Comparison of ENCODE assay signal across 8 cellular contexts in the genomic region with DNA sequence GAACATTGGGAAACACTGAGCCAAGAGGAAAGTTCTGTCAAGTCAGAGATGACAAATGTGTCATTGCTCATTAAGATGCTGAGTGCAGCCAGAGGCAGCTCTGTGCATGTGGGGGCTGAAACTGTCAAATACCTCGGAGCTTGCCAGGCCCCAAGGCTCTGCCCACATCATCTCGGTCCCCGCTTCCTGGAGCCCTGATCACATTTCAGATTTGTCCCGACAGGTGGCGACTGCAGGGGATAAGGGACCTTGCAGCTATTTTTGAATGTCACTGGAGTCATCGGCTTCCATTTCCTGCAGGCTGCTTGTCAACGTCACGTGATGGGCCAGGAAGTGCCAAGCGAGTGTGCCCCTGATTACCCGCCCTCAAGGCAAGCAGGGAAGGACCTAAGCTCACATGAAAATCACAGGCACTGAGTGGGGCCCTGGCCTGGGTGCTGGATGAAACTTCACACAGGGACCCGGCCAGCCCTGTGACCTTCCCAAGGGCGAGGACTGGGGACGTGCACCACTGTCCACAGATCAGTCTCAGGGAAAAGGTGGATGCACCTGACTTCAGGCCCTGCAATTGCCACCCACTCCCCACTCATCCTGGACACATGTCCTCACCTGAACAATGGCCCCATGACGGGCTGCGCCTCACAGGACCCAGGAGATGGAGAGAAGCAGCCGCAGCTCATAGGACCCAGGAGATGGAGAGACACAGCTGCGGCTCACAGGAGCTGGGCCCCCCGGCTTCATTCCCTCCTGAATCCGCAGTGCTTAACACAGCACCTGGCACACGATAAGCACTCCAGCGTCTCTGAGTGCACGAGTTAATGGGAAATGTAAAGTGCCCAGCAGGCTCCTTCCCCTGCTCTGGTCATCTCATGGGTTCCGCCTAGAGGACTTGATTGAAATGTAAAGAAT.
A peak's percentile ranks its signal among the peaks of the same experiment; 100 is the strongest.
DNase-seq lines count a peak whose midpoint lies in the region; ATAC-seq and TF ChIP-seq lines count a peak whose summit lies in the region.

No MANE protein-coding gene starts in this region.

- H3K9me3 ChIP-seq in gastrocnemius medialis, result no peaks in the 10 kb centered on the region

- no peak overlapping the region for H3K4me3 Mint-ChIP-seq in dendritic cell treated with granulocyte-macrophage colony-stimulating factor and Interleukin-4, amounts not matched to agents 40 ng/mL and 50 ng/mL, for 4 days

- peak; percentile 38 for DNase-seq in HT1080 (ENCODE audit: low read depth)
- DNase-seq in activated CD4-positive, alpha-beta T cell treated with anti-CD3 and anti-CD28 coated beads for 1 hour, result peak; percentile 55
- DNase-seq in gastrocnemius medialis, result peak; percentile 19 to 35
- no peak for DNase-seq in mesenteric fat pad (ENCODE audit: low spot score)
- no peak for DNase-seq in SKM-1 (lab: John Stamatoyannopoulos, UW; ENCODE audit: unreplicated experiment)

- peak overlapping the region; percentile 71 for H3K27ac Mint-ChIP-seq in dendritic cell treated with granulocyte-macrophage colony-stimulating factor and Interleukin-4, amounts not matched to agents 40 ng/mL and 50 ng/mL, for 4 days

- no peaks in the 10 kb centered on the region for H3K27me3 ChIP-seq in gastrocnemius medialis

- no peak for TF ChIP-seq POLR2A in gastrocnemius medialis (IDR thresholded peaks at IDR 0.05)

- intact Hi-C loops in dendritic cell treated with granulocyte-macrophage colony-stimulating factor and Interleukin-4, amounts not matched to agents 40 ng/mL and 50 ng/mL, for 4 days (cut with micrococcal nuclease), result loop anchor here (2.0 to 5.0 kb wide), 2 partner anchors 66 to 106 kb away; no protein-coding TSS in a partner anchor
- intact Hi-C loops in gastrocnemius medialis (cut with DNase I; ENCODE audit: low total_unique reads), result loop anchor here (1.0 kb wide), 1 partner anchor 106 kb away; no protein-coding TSS in a partner anchor

- H3K4me1 ChIP-seq in gastrocnemius medialis, result peaks cover 0 to 5% of the 10 kb centered on the region in 2 donors

- in situ Hi-C loops in gastrocnemius medialis (cut with MboI; ENCODE audit: low sequenced_read_pairs in 4 of 4), result no loop called here

- TF ChIP-seq CTCF in gastrocnemius medialis (IDR thresholded peaks at IDR 0.05 in 4 of 5, conservative IDR thresholded peaks at IDR 0.05 in 1 of 5), result peak in 1 of 5 experiments; percentile 19

- ATAC-seq in gastrocnemius medialis, result peak; percentile 60 to 67
- ATAC-seq in GM18517 (IDR thresholded peaks at IDR 0.05; ENCODE audit: unreplicated experiment), result no peak
- ATAC-seq in GM18511 (IDR thresholded peaks at IDR 0.05; ENCODE audit: unreplicated experiment), result no peak

- H3K36me3 ChIP-seq in gastrocnemius medialis, result no peaks in the 10 kb centered on the region

- H3K4me1 Mint-ChIP-seq in dendritic cell treated with granulocyte-macrophage colony-stimulating factor and Interleukin-4, amounts not matched to agents 40 ng/mL and 50 ng/mL, for 4 days (ENCODE audit: low read depth), result peaks cover 37% of the 10 kb centered on the region

- no peaks in the 10 kb centered on the region for H3K27me3 Mint-ChIP-seq in dendritic cell treated with granulocyte-macrophage colony-stimulating factor and Interleukin-4, amounts not matched to agents 40 ng/mL and 50 ng/mL, for 4 days

- peak overlapping the region in 2 of 4 donors; percentile 53 to 55 for H3K27ac ChIP-seq in gastrocnemius medialis

- H3K4me3 ChIP-seq in gastrocnemius medialis, result no peak overlapping the region

- peaks cover 77% of the 10 kb centered on the region for H3K36me3 Mint-ChIP-seq in dendritic cell treated with granulocyte-macrophage colony-stimulating factor and Interleukin-4, amounts not matched to agents 40 ng/mL and 50 ng/mL, for 4 days (ENCODE audit: low read depth)

- no peaks in the 10 kb centered on the region for H3K9me3 Mint-ChIP-seq in dendritic cell treated with granulocyte-macrophage colony-stimulating factor and Interleukin-4, amounts not matched to agents 40 ng/mL and 50 ng/mL, for 4 days

Comparison
In these comparisons a context has a peak if more than half of its experiments do, and no peak if none do; other contexts are left out.
1. DNase-seq: peak in HT1080 (single experiment), activated CD4-positive, alpha-beta T cell treated with anti-CD3 and anti-CD28 coated beads for 1 hour (single experiment) and gastrocnemius medialis (2 of 2); none in mesenteric fat pad (single experiment) and SKM-1 (single experiment).
2. ATAC-seq: peak in gastrocnemius medialis (2 of 2); none in GM18517 (single experiment) and GM18511 (single experiment).